Comparison of ENCODE assay signal across 14 cellular contexts in genomic region chr1:28266920-28267322, GRCh38. TPM values are rescaled to one million over a fixed set of nuclear protein-coding genes. Genes with fewer than 3 reads are reported as not detected.
A peak's percentile ranks its signal among the peaks of the same experiment; 100 is the strongest.
DNase-seq lines count a peak whose midpoint lies in the region; ATAC-seq and TF ChIP-seq lines count a peak whose summit lies in the region.
"Had no signal": no experiment of that assay in that cellular context is flagged by ENCODE, and none has a peak within 500 bp of the region (broad histone marks: within the 10 kb centered on the region; RNA-seq: fewer than 3 reads in every experiment).

No MANE protein-coding gene starts in this region.

- POLR2A ChIA-PET in HEK293T (lab: Yijun Ruan, JAX) (interaction anchor here (0.8 to 2.8 kb wide), 5 partner anchors 9 to 62 kb away, joined by 3 to 14 read pairs (median 6); partner anchors contain the start of genes ATP5IF1 and MED18), T-cell (lab: Charles Lee) (interaction anchor here (0.6 kb wide), 2 partner anchors 347 to 386 kb away, joined by 3 to 4 read pairs; no protein-coding TSS in a partner anchor)

- peaks cover 4% of the 10 kb centered on the region for H3K36me3 Mint-ChIP-seq in T-cell

- no peak overlapping the region for H2AFZ ChIP-seq in parathyroid adenoma

- DNase-seq in HEK293T (ENCODE audit: extremely low spot score) (peak; percentile 45), fibroblast of the aortic adventitia (ENCODE audit: low read depth) (no peak), GM13976 (ENCODE audit: low spot score) (no peak), uterus (no peak), T-cell (no peak)
- DNase-seq: activated CD4-positive, alpha-beta memory T cell treated with anti-CD3 and anti-CD28 coated beads, Interleukin-2, amount 10 ng/mL, durations not matched to agents 7 days and 5 days; activated T-cell treated with anti-CD3 and anti-CD28 coated beads, Interleukin-2, amount 50 U/mL, for 48 hours; caudate nucleus; DMS 273 treated with DMSO at 0.1 percent for 48 hours; effector memory CD4-positive, alpha-beta T cell; KBM-7; naive thymus-derived CD8-positive, alpha-beta T cell had no signal

- intact Hi-C loops in uterus (cut with DNase I; ENCODE audit: low total_unique reads) = no loop called here

- H3K27ac ChIP-seq in parathyroid adenoma (peak overlapping the region; percentile 8), uterus (peak overlapping the region in 1 of 2 donors; percentile 14)

- peaks cover 4 to 15% (median 7%) of the 10 kb centered on the region in 3 donors for H3K4me1 Mint-ChIP-seq in T-cell
- H3K4me1 Mint-ChIP-seq: B cell had no signal

- peaks cover 9% of the 10 kb centered on the region for H3K79me2 ChIP-seq in parathyroid adenoma

- TF ChIP-seq POLR2A in uterus (IDR thresholded peaks at IDR 0.05) = no peak

- no peak for ATAC-seq in T-cell (replicated peaks in 1 of 4)
- ATAC-seq: naive thymus-derived CD8-positive, alpha-beta T cell had no signal

- in situ Hi-C loops in GM13976 (cut with MboI; ENCODE audit: low sequenced_read_pairs, unreplicated experiment) = no loop called here

- H3K9me3 Mint-ChIP-seq in T-cell = no peaks in the 10 kb centered on the region
- H3K9me3 Mint-ChIP-seq: activated CD4-positive, alpha-beta memory T cell treated with anti-CD3 and anti-CD28 coated beads, Interleukin-2, amount 10 ng/mL, durations not matched to agents 7 days and 5 days; naive thymus-derived CD8-positive, alpha-beta T cell had no signal

- H3K4me1 ChIP-seq in parathyroid adenoma (peaks cover 4% of the 10 kb centered on the region), uterus (no peaks in the 10 kb centered on the region)

- no peaks in the 10 kb centered on the region for H3K27me3 Mint-ChIP-seq in T-cell
- H3K27me3 Mint-ChIP-seq: activated CD4-positive, alpha-beta memory T cell treated with anti-CD3 and anti-CD28 coated beads, Interleukin-2, amount 10 ng/mL, durations not matched to agents 7 days and 5 days; B cell; naive thymus-derived CD8-positive, alpha-beta T cell had no signal

- H3K27ac Mint-ChIP-seq in T-cell = no peak overlapping the region
- H3K27ac Mint-ChIP-seq: activated CD4-positive, alpha-beta memory T cell treated with anti-CD3 and anti-CD28 coated beads, Interleukin-2, amount 10 ng/mL, durations not matched to agents 7 days and 5 days; B cell had no signal

- no peak overlapping the region for H3K9ac ChIP-seq in parathyroid adenoma

- CTCF ChIA-PET in HEK293T (lab: Yijun Ruan, JAX) = interaction anchor here (0.6 kb wide), 1 partner anchor 32 kb away, joined by 4 read pairs; no protein-coding TSS in a partner anchor
- CTCF ChIA-PET in T-cell (lab: Charles Lee) = interaction anchor here in 1 of 2 donors (0.5 kb wide), 1 partner anchor 11 kb away, joined by 5 read pairs; no protein-coding TSS in a partner anchor

- H3K4me2 ChIP-seq in parathyroid adenoma (ENCODE audit: low read length) = peak overlapping the region; percentile 12

- H3K9me3 ChIP-seq in parathyroid adenoma (ENCODE audit: control insufficient read depth, low read length) = no peaks in the 10 kb centered on the region
- no peaks in the 10 kb centered on the region for H3K9me3 ChIP-seq in uterus

- no peak for TF ChIP-seq CTCF in fibroblast of the aortic adventitia (IDR thresholded peaks at IDR 0.05; ENCODE audit: insufficient read depth, low read length)
- TF ChIP-seq CTCF in parathyroid adenoma (IDR thresholded peaks at IDR 0.05) = no peak
- no peak for TF ChIP-seq CTCF in GM13976 (IDR thresholded peaks at IDR 0.05; ENCODE audit: borderline replicate concordance, control extremely low read depth, extremely low read depth, insufficient read depth, missing control alignments)
- TF ChIP-seq CTCF in uterus (IDR thresholded peaks at IDR 0.05) = no peak

- peak overlapping the region; percentile 45 for H3K4me3 ChIP-seq in fibroblast of the aortic adventitia (ENCODE audit: low read depth, low read length)
- no peak overlapping the region for H3K4me3 ChIP-seq in parathyroid adenoma (ENCODE audit: low read depth, low read length)
- H3K4me3 ChIP-seq in uterus = no peak overlapping the region

- H3K36me3 ChIP-seq in parathyroid adenoma (ENCODE audit: control insufficient read depth, insufficient read depth, low read length) = no peaks in the 10 kb centered on the region
- H3K36me3 ChIP-seq in uterus = no peaks in the 10 kb centered on the region

- H3K4me3 Mint-ChIP-seq in T-cell = no peak overlapping the region
- H3K4me3 Mint-ChIP-seq: activated CD4-positive, alpha-beta memory T cell treated with anti-CD3 and anti-CD28 coated beads, Interleukin-2, amount 10 ng/mL, durations not matched to agents 7 days and 5 days; B cell; naive thymus-derived CD8-positive, alpha-beta T cell had no signal

- no peaks in the 10 kb centered on the region for H3K27me3 ChIP-seq in parathyroid adenoma (ENCODE audit: control insufficient read depth, insufficient read depth, low read length)
- no peaks in the 10 kb centered on the region for H3K27me3 ChIP-seq in uterus

TF ChIP-seq in HEK293T, 16 proteins besides CTCF, POLR2A, EP300 and RAD21:
- no peak for TF ChIP-seq BHLHE40 (IDR thresholded peaks at IDR 0.05; ENCODE audit: borderline replicate concordance)
- TF ChIP-seq FOXM1 (IDR thresholded peaks at IDR 0.05; ENCODE audit: borderline replicate concordance) = no peak
- no peak for TF ChIP-seq HDGF (IDR thresholded peaks at IDR 0.05; ENCODE audit: borderline replicate concordance)
- TF ChIP-seq SUZ12 (IDR thresholded peaks at IDR 0.05) = no peak

RNA-seq across cellular contexts. Expression of gene SESN2, which starts 7.6 kb away (rescaled TPM):
- 33.2 and 47.4 TPM in 2 replicates for total RNA-seq in fibroblast of the aortic adventitia (ENCODE audit: low replicate concordance)
- total RNA-seq in uterus = 10 to 100 TPM in 1 of 4 donors, 1 to 10 TPM in 3; 4.9 to 15.9 (median 7.9) TPM
- 10 to 100 TPM in 1 of 5 donors, 1 to 10 TPM in 4; 7.1 to 11.9 (median 8.6) TPM for total RNA-seq in T-cell

RNA-seq across cellular contexts. Expression of gene ATP5IF1, which starts 31.0 kb away (rescaled TPM):
- 108 and 171 TPM in 2 replicates for total RNA-seq in fibroblast of the aortic adventitia (ENCODE audit: low replicate concordance)
- total RNA-seq in uterus = 100 to 1,000 TPM in 1 of 4 donors, 10 to 100 TPM in 3; 57.1 to 103 (median 82.2) TPM
- 100 to 1,000 TPM in 1 of 5 donors, 10 to 100 TPM in 4; 74.4 to 106 (median 93.5) TPM for total RNA-seq in T-cell

RNA-seq across cellular contexts. Expression of gene DNAJC8, which starts 34.1 kb away (rescaled TPM):
- total RNA-seq in fibroblast of the aortic adventitia (ENCODE audit: low replicate concordance) (76.4 and 155 TPM in 2 replicates), uterus (10 to 100 TPM; 24.3 to 90.9 (median 56.2) TPM), T-cell (10 to 100 TPM; 61.8 to 68.0 (median 67.2) TPM)
